1 cellular context compared by ENCODE assay signal in genomic region chr2:128090909-128091690, GRCh38.
TF ChIP-seq lines count a peak whose summit lies in the region.

Gene UGGT1 (plus strand): TSS chr2:128091200. CDS start chr2:128091358, 158 bp downstream.

TF ChIP-seq in HepG2, 621 proteins besides CTCF, POLR2A, EP300 and RAD21 (continued from another document and continues in another):
- TF ChIP-seq STAT6 (CRISPR knock-in tag; IDR thresholded peaks at IDR 0.05; ENCODE audit: borderline replicate concordance), result 0 out of 2 replicates have a peak, but pooled peaks have one; percentile 61
- TF ChIP-seq ZNF280D (CRISPR knock-in tag; IDR thresholded peaks at IDR 0.05), result peak; percentile 88
- peak; percentile 94 for TF ChIP-seq ZNF639 (CRISPR knock-in tag; conservative IDR thresholded peaks at IDR 0.05)
- no peak for TF ChIP-seq ZNF251 (CRISPR knock-in tag; IDR thresholded peaks at IDR 0.05)
- TF ChIP-seq ZNF468 (CRISPR knock-in tag; IDR thresholded peaks at IDR 0.05), result peak; percentile 75; the same call in 1 of the 2 replicates
- no peak for TF ChIP-seq SP1 (IDR thresholded peaks at IDR 0.05)
- peak; percentile 43; the same call in 1 of the 2 replicates for TF ChIP-seq SP1 (CRISPR knock-in tag; IDR thresholded peaks at IDR 0.05)
- TF ChIP-seq ZNF614 (CRISPR knock-in tag; IDR thresholded peaks at IDR 0.05; ENCODE audit: borderline replicate concordance), result peak; percentile 87; the same call in 1 of the 2 replicates
- TF ChIP-seq AFF4 (CRISPR knock-in tag; IDR thresholded peaks at IDR 0.05), result no peak; the same call in 1 of the 2 replicates
- peak; percentile 80 for TF ChIP-seq KDM5A (IDR thresholded peaks at IDR 0.05; ENCODE audit: borderline replicate concordance, low read length)
- 0 out of 2 replicates have a peak, but pooled peaks have one; percentile 37 for TF ChIP-seq MATR3 (CRISPR knock-in tag; IDR thresholded peaks at IDR 0.05)
- peak; percentile 92; the same call in 1 of the 2 replicates for TF ChIP-seq MTF2 (CRISPR knock-in tag; IDR thresholded peaks at IDR 0.05; ENCODE audit: borderline replicate concordance)
- 0 out of 2 replicates have a peak, but pooled peaks have one; percentile 30 for TF ChIP-seq LRRFIP1 (CRISPR knock-in tag; conservative IDR thresholded peaks at IDR 0.05)
- TF ChIP-seq GATA4 (IDR thresholded peaks at IDR 0.05; ENCODE audit: borderline replicate concordance, low read depth), result peak; percentile 42; the same call in 1 of the 2 replicates
- peak; percentile 99 for TF ChIP-seq ZNF784 (CRISPR knock-in tag; IDR thresholded peaks at IDR 0.05; ENCODE audit: borderline replicate concordance)
- TF ChIP-seq PHF5A (CRISPR knock-in tag; IDR thresholded peaks at IDR 0.05; ENCODE audit: low read depth, unreplicated experiment), result peak; percentile 87
- TF ChIP-seq HOXA3 (CRISPR knock-in tag; IDR thresholded peaks at IDR 0.05), result peak; percentile 97
- no peak; the same call in 1 of the 2 replicates for TF ChIP-seq HOXA9 (CRISPR knock-in tag; IDR thresholded peaks at IDR 0.05; ENCODE audit: borderline replicate concordance)
- peak; percentile 88; the same call in 1 of the 2 replicates for TF ChIP-seq ZNF512 (CRISPR knock-in tag; IDR thresholded peaks at IDR 0.05)
- peak; percentile 36; the same call in 1 of the 2 replicates for TF ChIP-seq CHD2 (IDR thresholded peaks at IDR 0.05; ENCODE audit: low read depth, low read length)
- peak; percentile 84; the same call in 1 of the 2 replicates for TF ChIP-seq ZNF318 (CRISPR knock-in tag; IDR thresholded peaks at IDR 0.05)
- peak; percentile 29; the same call in 1 of the 2 replicates for TF ChIP-seq SRF (IDR thresholded peaks at IDR 0.05; ENCODE audit: low read depth, low read length)
- peak; percentile 89; the same call in 1 of the 2 replicates for TF ChIP-seq ZNF816 (CRISPR knock-in tag; IDR thresholded peaks at IDR 0.05; ENCODE audit: borderline replicate concordance)
- peak; percentile 97; the same call in 1 of the 2 replicates for TF ChIP-seq ZNF782 (CRISPR knock-in tag; IDR thresholded peaks at IDR 0.05; ENCODE audit: borderline replicate concordance)
- peak; percentile 94 for TF ChIP-seq ZFX (CRISPR knock-in tag; IDR thresholded peaks at IDR 0.05; ENCODE audit: low read depth)
- TF ChIP-seq ZNF670 (CRISPR knock-in tag; IDR thresholded peaks at IDR 0.05; ENCODE audit: borderline replicate concordance), result peak; percentile 78; the same call in 1 of the 2 replicates
